18 cellular contexts compared by ENCODE assay signal in genomic region chr1:159977364-159978106, GRCh38. TPM values are rescaled to one million over a fixed set of nuclear protein-coding genes. Genes with fewer than 3 reads are reported as not detected.
DNase-seq lines count a peak whose midpoint lies in the region; ATAC-seq, FAIRE-seq and TF ChIP-seq lines count a peak whose summit lies in the region.
"Had no signal": no experiment of that assay in that cellular context is flagged by ENCODE, and none has a peak within 500 bp of the region (broad histone marks: within the 10 kb centered on the region; RNA-seq: fewer than 3 reads in every experiment).

No MANE protein-coding gene starts in this region.

- TF ChIP-seq CTCF in HFFc6 (IDR thresholded peaks at IDR 0.05) (no peak), esophagus muscularis mucosa (IDR thresholded peaks at IDR 0.05) (no peak)

- peaks cover 0 to 12% (median 0%) of the 10 kb centered on the region in 4 donors for H3K27me3 ChIP-seq in esophagus muscularis mucosa

- no peak for TF ChIP-seq POLR2A in esophagus muscularis mucosa (IDR thresholded peaks at IDR 0.05; ENCODE audit: low read depth)
- TF ChIP-seq POLR2A in H54 (IDR thresholded peaks at IDR 0.05; ENCODE audit: low read depth, low read length) = no peak

- H3K9me3 Mint-ChIP-seq in HFFc6 = no peaks in the 10 kb centered on the region
- no peaks in the 10 kb centered on the region for H3K9me3 Mint-ChIP-seq in stimulated activated effector memory CD8-positive, alpha-beta T cell treated with anti-CD3 and anti-CD28 coated beads, Interleukin-12 subunit alpha, Interleukin-12 subunit beta, amount 100 ng/mL, for 72 hours
- H3K9me3 Mint-ChIP-seq: CD4-positive, alpha-beta memory T cell; GM23338; H9 had no signal

- FAIRE-seq in H54 (lab: Jason Lieb, UNC) = no peak
- FAIRE-seq: A204.1, G401.6, GM12891 had no signal

- H3K27ac Mint-ChIP-seq in HFFc6 = no peak overlapping the region
- no peak overlapping the region for H3K27ac Mint-ChIP-seq in stimulated activated effector memory CD8-positive, alpha-beta T cell treated with anti-CD3 and anti-CD28 coated beads, Interleukin-12 subunit alpha, Interleukin-12 subunit beta, amount 100 ng/mL, for 72 hours
- H3K27ac Mint-ChIP-seq: B cell; CD4-positive, alpha-beta memory T cell; GM23338; H9 had no signal

- H3K9me3 ChIP-seq in esophagus muscularis mucosa = no peaks in the 10 kb centered on the region

- peaks cover 0 to 10% (median 4%) of the 10 kb centered on the region in 4 donors for H3K4me1 ChIP-seq in esophagus muscularis mucosa

- no peak overlapping the region for H3K4me3 Mint-ChIP-seq in HFFc6
- H3K4me3 Mint-ChIP-seq in stimulated activated effector memory CD8-positive, alpha-beta T cell treated with anti-CD3 and anti-CD28 coated beads, Interleukin-12 subunit alpha, Interleukin-12 subunit beta, amount 100 ng/mL, for 72 hours = no peak overlapping the region
- H3K4me3 Mint-ChIP-seq: B cell; CD4-positive, alpha-beta memory T cell; GM23338; H9 had no signal

- intact Hi-C loops in esophagus muscularis mucosa (cut with DNase I) = no loop called here

- H3K4me1 Mint-ChIP-seq in HFFc6 (ENCODE audit: low read depth) = peaks cover 14% of the 10 kb centered on the region; the same call in 1 of the 2 replicates
- no peaks in the 10 kb centered on the region for H3K4me1 Mint-ChIP-seq in stimulated activated effector memory CD8-positive, alpha-beta T cell treated with anti-CD3 and anti-CD28 coated beads, Interleukin-12 subunit alpha, Interleukin-12 subunit beta, amount 100 ng/mL, for 72 hours
- H3K4me1 Mint-ChIP-seq: B cell; CD4-positive, alpha-beta memory T cell; GM23338; H9 had no signal

- ATAC-seq in stimulated activated effector memory CD8-positive, alpha-beta T cell treated with anti-CD3 and anti-CD28 coated beads, Interleukin-12 subunit alpha, Interleukin-12 subunit beta, amount 100 ng/mL, for 72 hours = peak; percentile 51
- ATAC-seq: GM23338 had no signal

- no peaks in the 10 kb centered on the region for H3K36me3 ChIP-seq in esophagus muscularis mucosa

- H3K36me3 Mint-ChIP-seq in HFFc6 (ENCODE audit: low read depth) = no peaks in the 10 kb centered on the region; the same call in 1 of the 2 replicates
- H3K36me3 Mint-ChIP-seq in stimulated activated effector memory CD8-positive, alpha-beta T cell treated with anti-CD3 and anti-CD28 coated beads, Interleukin-12 subunit alpha, Interleukin-12 subunit beta, amount 100 ng/mL, for 72 hours = no peaks in the 10 kb centered on the region
- H3K36me3 Mint-ChIP-seq: CD4-positive, alpha-beta memory T cell had no signal

- H3K4me3 ChIP-seq in esophagus muscularis mucosa = no peak overlapping the region
- H3K4me3 ChIP-seq: GM23338 had no signal

- DNase-seq in EH (ENCODE audit: low read depth) (peak; percentile 17), HFFc6 (peak; percentile 10), esophagus muscularis mucosa (ENCODE audit: extremely low spot score) (peak; percentile 87), H54 (ENCODE audit: insufficient read length, low spot score) (no peak), C1 segment of cervical spinal cord (lab: John Stamatoyannopoulos, UW) (no peak), kidney glomerular epithelial cell (lab: John Stamatoyannopoulos, UW) (no peak)
- no peak for DNase-seq in stimulated activated effector memory CD8-positive, alpha-beta T cell treated with anti-CD3 and anti-CD28 coated beads, Interleukin-12 subunit alpha, Interleukin-12 subunit beta, amount 100 ng/mL, for 72 hours (ENCODE audit: low spot score in 2 of 2)
- DNase-seq: CD4-positive, alpha-beta memory T cell; DMS79; EL; H9 had no signal

- H3K27me3 Mint-ChIP-seq in HFFc6 (ENCODE audit: insufficient read depth) = peaks cover 28% of the 10 kb centered on the region

- no peak overlapping the region for H3K27ac ChIP-seq in esophagus muscularis mucosa (replicated peaks in 1 of 4)
- H3K27ac ChIP-seq: C4-2B, HL-60 had no signal

- TF ChIP-seq EP300 in esophagus muscularis mucosa (IDR thresholded peaks at IDR 0.05) = no peak

- WGBS in esophagus muscularis mucosa = 88% methylated on average over 6 of the region's 6 CpGs

RNA-seq across cellular contexts. Expression of gene SLAMF9, which starts 23.5 kb away (rescaled TPM):
- under 1 TPM in 3 of 6 experiments, not detected in 3; 0.41 to 0.51 (median 0.46) TPM for total RNA-seq in HFFc6 (2021; fragmentation: NEBNext Ultra II Directional; extraction: Animal tissue kit (Norgen Biotek cat#: 25700))
- not detected for total RNA-seq in esophagus muscularis mucosa
- total RNA-seq: B cell; CD4-positive, alpha-beta memory T cell; GM23338; H9 had no signal

RNA-seq across cellular contexts. Expression of gene IGSF9, which starts 32.1 kb away (rescaled TPM):
- not detected for total RNA-seq in HFFc6 (2021; fragmentation: NEBNext Ultra II Directional; extraction: Animal tissue kit (Norgen Biotek cat#: 25700))
- total RNA-seq in esophagus muscularis mucosa = under 1 TPM in 2 of 4 donors, not detected in 2; 0.17 to 0.23 TPM
- total RNA-seq: CD4-positive, alpha-beta memory T cell had no signal

RNA-seq across cellular contexts. Expression of gene TAGLN2, which starts 52.2 kb away (rescaled TPM):
- 100 to 1,000 TPM; 560 to 914 (median 815) TPM for total RNA-seq in HFFc6 (2021; fragmentation: NEBNext Ultra II Directional; extraction: Animal tissue kit (Norgen Biotek cat#: 25700))
- total RNA-seq in esophagus muscularis mucosa = 100 to 1,000 TPM; 125 to 276 (median 228) TPM

RNA-seq across cellular contexts. Expression of gene PIGM, which starts 54.3 kb away (rescaled TPM):
- total RNA-seq in HFFc6 (2021; fragmentation: NEBNext Ultra II Directional; extraction: Animal tissue kit (Norgen Biotek cat#: 25700)) = 1 to 10 TPM; 6.7 to 8.4 (median 7.7) TPM
- 1 to 10 TPM; 2.8 to 4.9 (median 4.6) TPM for total RNA-seq in esophagus muscularis mucosa

Comparison
In these comparisons a context has a peak if more than half of its experiments do, and no peak if none do; other contexts are left out.
1. DNase-seq: peak in EH (single experiment), HFFc6 (single experiment) and esophagus muscularis mucosa (single experiment); none in stimulated activated effector memory CD8-positive, alpha-beta T cell treated with anti-CD3 and anti-CD28 coated beads, Interleukin-12 subunit alpha, Interleukin-12 subunit beta, amount 100 ng/mL, for 72 hours (0 of 2), H54 (single experiment), C1 segment of cervical spinal cord (0 of 14) and kidney glomerular epithelial cell (single experiment).